20 cellular contexts compared by ENCODE assay signal in the genomic region with DNA sequence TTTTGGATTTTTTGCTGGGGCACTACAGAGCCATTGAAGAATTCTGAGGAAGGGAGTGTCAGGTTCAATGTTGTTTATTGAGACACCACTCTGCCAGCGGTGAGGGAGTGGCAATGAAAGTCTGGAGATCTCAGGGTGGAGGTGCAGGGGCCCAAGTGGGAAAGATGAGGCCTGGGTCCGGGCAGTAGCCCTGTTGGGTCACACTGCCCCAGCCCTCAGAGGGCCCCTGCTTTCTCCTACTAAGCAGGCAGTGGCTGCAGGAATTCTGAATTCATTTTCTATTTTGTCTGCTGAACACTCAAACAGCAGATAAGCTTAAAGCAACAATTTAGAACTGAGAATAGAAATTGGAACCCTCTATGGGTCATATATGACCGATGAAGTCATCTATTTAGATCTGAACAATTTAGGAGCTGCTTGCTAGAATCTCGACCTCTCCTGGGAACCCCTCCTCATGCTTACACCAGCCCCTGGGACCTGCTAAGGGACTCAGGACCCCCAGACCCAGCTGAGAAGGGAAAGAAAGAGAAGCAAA. TPM values are rescaled to one million over a fixed set of nuclear protein-coding genes. Genes with fewer than 3 reads are reported as not detected.
A peak's percentile ranks its signal among the peaks of the same experiment; 100 is the strongest.
DNase-seq lines count a peak whose midpoint lies in the region; ATAC-seq, FAIRE-seq and TF ChIP-seq lines count a peak whose summit lies in the region.
"Had no signal": no experiment of that assay in that cellular context is flagged by ENCODE, and none has a peak within 500 bp of the region (broad histone marks: within the 10 kb centered on the region; RNA-seq: fewer than 3 reads in every experiment).

No MANE protein-coding gene starts in this region.

- CTCF ChIA-PET in AG04450 (lab: Charles Lee) = interaction anchor here (1.8 to 2.0 kb wide), 3 partner anchors 16 to 163 kb away, joined by 4 to 14 read pairs (median 7); no protein-coding TSS in a partner anchor

- H2BK15ac ChIP-seq in mesendoderm (replicated peaks; ENCODE audit: low read depth) = no peak overlapping the region

- no peak for TF ChIP-seq POLR2A in sigmoid colon (IDR thresholded peaks at IDR 0.05)

- POLR2A ChIA-PET in AG04450 (lab: Yijun Ruan, JAX) = interaction anchor here (0.9 to 1.6 kb wide), 3 partner anchors 10 to 23 kb away, joined by 3 to 8 read pairs (median 3); no protein-coding TSS in a partner anchor

- no peak overlapping the region for H3K4me2 ChIP-seq in mesendoderm (ENCODE audit: low read length)

- ATAC-seq in GM18867 (IDR thresholded peaks at IDR 0.05; ENCODE audit: unreplicated experiment) (no peak), pancreas (no peak)
- ATAC-seq: GM12878, Right ventricle myocardium inferior had no signal

- H3K9me3 ChIP-seq in AG04450 (ENCODE audit: control insufficient read depth, insufficient read depth, low read length) (no peaks in the 10 kb centered on the region; the same call in 1 of the 2 replicates), adipocyte (ENCODE audit: control insufficient read depth, low read length) (no peaks in the 10 kb centered on the region), sigmoid colon (no peaks in the 10 kb centered on the region), pancreas (no peaks in the 10 kb centered on the region)
- H3K9me3 ChIP-seq: MG63 had no signal

- H3K27ac ChIP-seq in AG04450 (ENCODE audit: low read depth, low read length) (peak overlapping the region; percentile 87), sigmoid colon (peak overlapping the region in 3 of 4 donors; percentile 1 to 52 (median 43)), pancreas (no peak overlapping the region), mesendoderm (ENCODE audit: low read depth, low read length) (no peak overlapping the region)
- H3K27ac ChIP-seq: C4-2B had no signal

- H3K56ac ChIP-seq in mesendoderm (ENCODE audit: low read length) = no peak overlapping the region

- H4K5ac ChIP-seq in mesendoderm (ENCODE audit: low read length) = no peak overlapping the region

- H4K8ac ChIP-seq in mesendoderm (ENCODE audit: low read depth, low read length) = no peak overlapping the region

- H3K23ac ChIP-seq in mesendoderm (ENCODE audit: low read length) = no peak overlapping the region

- no peak overlapping the region for H3K4ac ChIP-seq in mesendoderm (ENCODE audit: low read depth, low read length)

- 0 out of 2 replicates have a peak overlapping the region, but pooled peaks have one; percentile 20 for H3K4me3 ChIP-seq in AG04450 (ENCODE audit: low read depth, low read length)
- no peak overlapping the region for H3K4me3 ChIP-seq in adipocyte (ENCODE audit: low read length)
- no peak overlapping the region for H3K4me3 ChIP-seq in fibroblast of pulmonary artery (replicated peaks; ENCODE audit: low read depth, low read length)
- H3K4me3 ChIP-seq in sigmoid colon = no peak overlapping the region
- no peak overlapping the region for H3K4me3 ChIP-seq in pancreas
- H3K4me3 ChIP-seq in mesendoderm (ENCODE audit: low read length) = no peak overlapping the region
- H3K4me3 ChIP-seq: GM12878, MG63 had no signal

- H3K4me1 ChIP-seq in adipocyte (ENCODE audit: control insufficient read depth, insufficient read depth, low read length) (peaks cover 7% of the 10 kb centered on the region), sigmoid colon (peaks cover 0 to 14% (median 7%) of the 10 kb centered on the region in 4 donors), pancreas (no peaks in the 10 kb centered on the region), mesendoderm (ENCODE audit: control insufficient read depth, low read depth, low read length) (no peaks in the 10 kb centered on the region)

- WGBS in sigmoid colon, 2 donors = 41 to 66% methylated on average over 4 of the region's 4 CpGs
- 46 to 55% methylated on average over 4 of the region's 4 CpGs for WGBS in pancreas, 2 donors
- no CpG with 5 or more reads among the region's 4 CpGs for WGBS in mesendoderm (ENCODE audit: extremely low coverage, insufficient coverage, low lambda C conversion rate)

- intact Hi-C loops in sigmoid colon (cut with DNase I) = no loop called here
- intact Hi-C loops in pancreas (cut with DNase I) = no loop called here

- DNase-seq in AG04450 (ENCODE audit: low read depth, low spot score) (no peak), adipocyte (ENCODE audit: low read depth) (peak; percentile 55), fibroblast of pulmonary artery (ENCODE audit: low read depth) (peak; percentile 24), sigmoid colon (no peak), pancreas (no peak), mesendoderm (no peak)
- DNase-seq in stimulated activated naive CD4-positive, alpha-beta T cell (lab: John Stamatoyannopoulos, UW) = no peak
- DNase-seq: DMS 273 treated with DMSO at 0.1 percent for 48 hours, GDM1, GOT3, MG63, NCI-H1092, NCI-H146, NCI-H2081, NCI-H774 had no signal

- H3K27me3 ChIP-seq in AG04450 (ENCODE audit: control insufficient read depth, insufficient read depth, low read length) (no peaks in the 10 kb centered on the region), adipocyte (replicated peaks; ENCODE audit: control insufficient read depth, insufficient read depth, low read length) (no peaks in the 10 kb centered on the region), sigmoid colon (no peaks in the 10 kb centered on the region), pancreas (no peaks in the 10 kb centered on the region), mesendoderm (ENCODE audit: insufficient read depth, low read length, poor library complexity) (no peaks in the 10 kb centered on the region)
- H3K27me3 ChIP-seq: MG63 had no signal

- H2BK120ac ChIP-seq in mesendoderm (ENCODE audit: low read depth, low read length) = no peak overlapping the region

- no peak for TF ChIP-seq EP300 in sigmoid colon (IDR thresholded peaks at IDR 0.05)

- H3K9ac ChIP-seq in adipocyte (ENCODE audit: low read length) (no peak overlapping the region), mesendoderm (ENCODE audit: low read length) (no peak overlapping the region)

- no peaks in the 10 kb centered on the region for H3K79me2 ChIP-seq in mesendoderm (ENCODE audit: control insufficient read depth, insufficient read depth, low read length)

- H2BK5ac ChIP-seq in mesendoderm (ENCODE audit: low read length) = no peak overlapping the region

- no peaks in the 10 kb centered on the region for H3K79me1 ChIP-seq in mesendoderm (ENCODE audit: low read length)

- no peak overlapping the region for H2AK5ac ChIP-seq in mesendoderm (ENCODE audit: low read length)

- FAIRE-seq in pancreas (lab: Jason Lieb, UNC) = no peak
- FAIRE-seq: A204.1, GM12878 had no signal

- H3K18ac ChIP-seq in mesendoderm (ENCODE audit: low read length) = no peak overlapping the region

- TF ChIP-seq CTCF in AG04450 (IDR thresholded peaks at IDR 0.05; ENCODE audit: low read depth, low read length) = no peak
- TF ChIP-seq CTCF in fibroblast of pulmonary artery (IDR thresholded peaks at IDR 0.05; ENCODE audit: low read length, missing control alignments) = no peak
- no peak for TF ChIP-seq CTCF in sigmoid colon (IDR thresholded peaks at IDR 0.05)
- no peak for TF ChIP-seq CTCF in pancreas (IDR thresholded peaks at IDR 0.05)

- H3K36me3 ChIP-seq in adipocyte (ENCODE audit: control insufficient read depth, insufficient read depth, low read length, severe bottlenecking) (no peaks in the 10 kb centered on the region), sigmoid colon (no peaks in the 10 kb centered on the region), pancreas (no peaks in the 10 kb centered on the region), mesendoderm (ENCODE audit: control insufficient read depth, insufficient read depth, low read length) (no peaks in the 10 kb centered on the region)
- H3K36me3 ChIP-seq: MG63 had no signal

RNA-seq across cellular contexts. Expression of gene HRH1, which starts 17.9 kb away (rescaled TPM):
- 24.6 and 25.4 TPM in 2 replicates for polyA plus RNA-seq in AG04450 (2011; rRNA removed)
- 38.4 and 45.9 TPM in 2 replicates for polyA minus RNA-seq in AG04450 (2011; rRNA and poly(A)+ RNA removed)
- total RNA-seq in sigmoid colon = 10 to 100 TPM in 1 of 4 donors, 1 to 10 TPM in 3; 3.9 to 57.3 (median 4.6) TPM
- 1 to 10 TPM; 1.8 to 8.3 (median 2.8) TPM for polyA plus RNA-seq in sigmoid colon
- 1 to 10 TPM in 1 of 6 donors, under 1 TPM in 5; 0.16 to 1.3 (median 0.25) TPM for total RNA-seq in pancreas
- under 1 TPM; 0.19 to 0.28 TPM for polyA plus RNA-seq in pancreas
- polyA plus RNA-seq in mesendoderm (2013, experiment 1 of 2) = 0.03 TPM
- polyA plus RNA-seq in mesendoderm (2013, experiment 2 of 2) = 0.04 TPM
- total RNA-seq: GM12878 had no signal
- polyA plus RNA-seq: GM12878 had no signal

Comparison
In these comparisons a context has a peak if more than half of its experiments do, and no peak if none do; other contexts are left out.
1. DNase-seq: peak in adipocyte (single experiment) and fibroblast of pulmonary artery (single experiment); none in AG04450 (single experiment), sigmoid colon (single experiment), pancreas (0 of 6), stimulated activated naive CD4-positive, alpha-beta T cell (0 of 6) and mesendoderm (single experiment).
2. H3K27ac ChIP-seq: peak in AG04450 (single experiment) and sigmoid colon (3 of 4); none in pancreas (0 of 4) and mesendoderm (single experiment).